In genomic region chr7:150373049-150373801, GRCh38 we compare ENCODE assay signal across 10 cellular contexts. TPM values are rescaled to one million over a fixed set of nuclear protein-coding genes. Genes with fewer than 3 reads are reported as not detected.
DNase-seq lines count a peak whose midpoint lies in the region; ATAC-seq and TF ChIP-seq lines count a peak whose summit lies in the region.
"Had no signal": no experiment of that assay in that cellular context is flagged by ENCODE, and none has a peak within 500 bp of the region (broad histone marks: within the 10 kb centered on the region; RNA-seq: fewer than 3 reads in every experiment).

No MANE protein-coding gene starts in this region.

- intact Hi-C loops in CD4-positive, alpha-beta memory T cell (cut with micrococcal nuclease), result no loop called here

- peaks cover 38% of the 10 kb centered on the region for H3K4me1 ChIP-seq in CD4-positive, alpha-beta memory T cell (ENCODE audit: insufficient read depth, low read length)
- H3K4me1 ChIP-seq in HUES48 (ENCODE audit: control insufficient read depth, insufficient read depth, low read length), result peaks cover 47% of the 10 kb centered on the region
- peaks cover 19% of the 10 kb centered on the region for H3K4me1 ChIP-seq in neural progenitor cell
- H3K4me1 ChIP-seq in effector memory CD4-positive, alpha-beta T cell (ENCODE audit: control insufficient read depth, insufficient read depth, low read length, poor library complexity, severe bottlenecking), result peaks cover 27% of the 10 kb centered on the region

- no peak overlapping the region for H3K9ac ChIP-seq in HUES48 (ENCODE audit: low read depth, low read length)
- H3K9ac ChIP-seq in neural progenitor cell, result no peak overlapping the region

- ATAC-seq in HG02852 (IDR thresholded peaks at IDR 0.05; ENCODE audit: unreplicated experiment), result no peak

- H3K27ac ChIP-seq in CD4-positive, alpha-beta memory T cell (ENCODE audit: low read depth, low read length), result no peak overlapping the region
- H3K27ac ChIP-seq in HUES48 (ENCODE audit: low read depth, low read length) (peak overlapping the region; percentile 37), neural progenitor cell (no peak overlapping the region), brain microvascular endothelial cell (no peak overlapping the region)
- H3K27ac ChIP-seq in effector memory CD4-positive, alpha-beta T cell (ENCODE audit: insufficient read depth, low read length, poor library complexity, severe bottlenecking), result no peak overlapping the region

- H3F3A ChIP-seq in neural progenitor cell (ENCODE audit: low read depth), result peaks cover 31% of the 10 kb centered on the region

- H3K9me3 Mint-ChIP-seq in CD4-positive, alpha-beta memory T cell, result no peaks in the 10 kb centered on the region
- no peaks in the 10 kb centered on the region for H3K9me3 Mint-ChIP-seq in neural progenitor cell

- H3K27ac Mint-ChIP-seq in CD4-positive, alpha-beta memory T cell, result peak overlapping the region in 4 of 7 donors; percentile 48 to 84 (median 71)
- H3K27ac Mint-ChIP-seq in neural progenitor cell, result peak overlapping the region; percentile 44

- H3K27me3 Mint-ChIP-seq in CD4-positive, alpha-beta memory T cell, result no peaks in the 10 kb centered on the region
- peaks cover 7% of the 10 kb centered on the region for H3K27me3 Mint-ChIP-seq in neural progenitor cell (ENCODE audit: insufficient read depth, low read depth)

- DNase-seq in CD4-positive, alpha-beta memory T cell, result no peak
- DNase-seq in cerebellum (ENCODE audit: low spot score), result peak; percentile 33
- peak; percentile 1 for DNase-seq in neural progenitor cell (ENCODE audit: low spot score)
- DNase-seq in putamen (ENCODE audit: low spot score), result no peak
- DNase-seq in brain microvascular endothelial cell, result no peak
- DNase-seq in effector memory CD4-positive, alpha-beta T cell, result no peak
- DNase-seq: SHP77 had no signal

- no peak overlapping the region for H3K4me3 ChIP-seq in CD4-positive, alpha-beta memory T cell (ENCODE audit: low read length in 2 of 2)
- H3K4me3 ChIP-seq in HUES48 (ENCODE audit: low read depth, low read length), result no peak overlapping the region
- no peak overlapping the region for H3K4me3 ChIP-seq in neural progenitor cell
- H3K4me3 ChIP-seq in brain microvascular endothelial cell (ENCODE audit: low read depth, low read length), result no peak overlapping the region
- no peak overlapping the region for H3K4me3 ChIP-seq in effector memory CD4-positive, alpha-beta T cell (ENCODE audit: insufficient read depth, low read depth, low read length, poor library complexity, severe bottlenecking)
- H3K4me3 ChIP-seq: upper lobe of left lung had no signal

- POLR2A ChIA-PET in CD4-positive, alpha-beta memory T cell (lab: Charles Lee; ENCODE audit: partially characterized antibody), result interaction anchor here (2.0 kb wide), 1 partner anchor 33 kb away, joined by 6 read pairs; a partner anchor contains a TSS

- peaks cover 29% of the 10 kb centered on the region for H4K20me1 ChIP-seq in neural progenitor cell (ENCODE audit: low read depth)

- CTCF ChIA-PET in CD4-positive, alpha-beta memory T cell (lab: Charles Lee; ENCODE audit: partially characterized antibody), result no interaction called here

- H2AFZ ChIP-seq in neural progenitor cell (replicated peaks), result no peak overlapping the region

- H3K4me3 Mint-ChIP-seq in CD4-positive, alpha-beta memory T cell, result peak overlapping the region in 1 of 8 donors; percentile 53
- H3K4me3 Mint-ChIP-seq in neural progenitor cell, result no peak overlapping the region

- H3K36me3 Mint-ChIP-seq in CD4-positive, alpha-beta memory T cell, result peaks cover 12 to 24% of the 10 kb centered on the region in 2 donors
- H3K36me3 Mint-ChIP-seq in neural progenitor cell, result peaks cover 23% of the 10 kb centered on the region

- H3K27me3 ChIP-seq in CD4-positive, alpha-beta memory T cell (ENCODE audit: insufficient read depth, low read length), result no peaks in the 10 kb centered on the region
- H3K27me3 ChIP-seq in HUES48 (ENCODE audit: control insufficient read depth, insufficient read depth, low read length) (no peaks in the 10 kb centered on the region), neural progenitor cell (no peaks in the 10 kb centered on the region), brain microvascular endothelial cell (replicated peaks) (no peaks in the 10 kb centered on the region)
- H3K27me3 ChIP-seq in effector memory CD4-positive, alpha-beta T cell (replicated peaks; ENCODE audit: control insufficient read depth, insufficient read depth, low read length, poor library complexity, severe bottlenecking), result no peaks in the 10 kb centered on the region
- H3K27me3 ChIP-seq: upper lobe of left lung had no signal

- peaks cover 13% of the 10 kb centered on the region for H3K36me3 ChIP-seq in CD4-positive, alpha-beta memory T cell (ENCODE audit: insufficient read depth, low read length)
- peaks cover 48% of the 10 kb centered on the region for H3K36me3 ChIP-seq in HUES48 (ENCODE audit: control insufficient read depth, insufficient read depth, low read length)
- no peaks in the 10 kb centered on the region for H3K36me3 ChIP-seq in neural progenitor cell
- peaks cover 30% of the 10 kb centered on the region for H3K36me3 ChIP-seq in brain microvascular endothelial cell (replicated peaks)
- H3K36me3 ChIP-seq in effector memory CD4-positive, alpha-beta T cell (ENCODE audit: control insufficient read depth, insufficient read depth, low read length), result peaks cover 15% of the 10 kb centered on the region

- peaks cover 55% of the 10 kb centered on the region for H3K79me2 ChIP-seq in neural progenitor cell (ENCODE audit: low read depth)

- TF ChIP-seq CTCF in neural progenitor cell (IDR thresholded peaks at IDR 0.05), result no peak
- no peak for TF ChIP-seq CTCF in brain microvascular endothelial cell (IDR thresholded peaks at IDR 0.05; ENCODE audit: low read depth, low read length, missing control alignments)

- H3K4me2 ChIP-seq in neural progenitor cell, result no peak overlapping the region

- H3K4me1 Mint-ChIP-seq in CD4-positive, alpha-beta memory T cell, result peaks cover 24 to 63% (median 42%) of the 10 kb centered on the region in 4 donors
- H3K4me1 Mint-ChIP-seq in neural progenitor cell, result peaks cover 65% of the 10 kb centered on the region

- in situ Hi-C loops in brain microvascular endothelial cell (cut with HindIII; ENCODE audit: low pct_ligation_motif_present, low sequenced_read_pairs), result no loop called here

- H3K9me3 ChIP-seq in CD4-positive, alpha-beta memory T cell (ENCODE audit: control insufficient read depth in 1 of 2, low read length in 2 of 2), result no peaks in the 10 kb centered on the region
- H3K9me3 ChIP-seq in HUES48 (ENCODE audit: control insufficient read depth, insufficient read depth, low read length), result no peaks in the 10 kb centered on the region
- H3K9me3 ChIP-seq in neural progenitor cell (ENCODE audit: low read depth), result no peaks in the 10 kb centered on the region
- H3K9me3 ChIP-seq in effector memory CD4-positive, alpha-beta T cell (ENCODE audit: control insufficient read depth, low read length), result no peaks in the 10 kb centered on the region
- H3K9me3 ChIP-seq: upper lobe of left lung had no signal

RNA-seq across cellular contexts. Expression of gene REPIN1, which starts 4.6 kb away (rescaled TPM):
- 10 to 100 TPM; 72.0 to 78.5 TPM for total RNA-seq in CD4-positive, alpha-beta memory T cell
- 10 to 100 TPM; 29.4 to 62.1 TPM for polyA plus RNA-seq in CD4-positive, alpha-beta memory T cell
- total RNA-seq in cerebellum (41.2 TPM), neural progenitor cell (ENCODE audit: low replicate concordance) (18.0 and 58.9 TPM in 2 replicates)

RNA-seq across cellular contexts. Expression of gene ZNF775, which starts 5.9 kb away (rescaled TPM):
- total RNA-seq in CD4-positive, alpha-beta memory T cell, result 1 to 10 TPM; 4.3 to 5.5 TPM
- polyA plus RNA-seq in CD4-positive, alpha-beta memory T cell, result 1 to 10 TPM in 1 of 2 donors, under 1 TPM in 1; 0.67 to 7.6 TPM
- total RNA-seq in cerebellum, result 8.2 TPM
- 3.0 and 26.1 TPM in 2 replicates for total RNA-seq in neural progenitor cell (ENCODE audit: low replicate concordance)

RNA-seq across cellular contexts. Expression of gene RARRES2, which starts 31.8 kb away (rescaled TPM):
- not detected for total RNA-seq in CD4-positive, alpha-beta memory T cell
- not detected for polyA plus RNA-seq in CD4-positive, alpha-beta memory T cell
- total RNA-seq in cerebellum (4.1 TPM), neural progenitor cell (ENCODE audit: low replicate concordance) (0.19 and 0.43 TPM in 2 replicates)

RNA-seq across cellular contexts. Expression of gene ACTR3C, which starts 49.9 kb away (rescaled TPM):
- total RNA-seq in CD4-positive, alpha-beta memory T cell, result 10 to 100 TPM; 13.0 to 17.8 TPM
- 1 to 10 TPM; 3.6 to 8.6 TPM for polyA plus RNA-seq in CD4-positive, alpha-beta memory T cell
- total RNA-seq in cerebellum, result 8.3 TPM
- total RNA-seq in neural progenitor cell (ENCODE audit: low replicate concordance), result not detected in 2 replicates

RNA-seq across cellular contexts. Expression of gene LRRC61, which starts 50.1 kb away (rescaled TPM):
- total RNA-seq in CD4-positive, alpha-beta memory T cell, result 10 to 100 TPM; 11.0 to 12.8 TPM
- polyA plus RNA-seq in CD4-positive, alpha-beta memory T cell, result 10 to 100 TPM; 14.8 to 16.0 TPM
- 8.2 TPM for total RNA-seq in cerebellum
- 2.0 and 14.3 TPM in 2 replicates for total RNA-seq in neural progenitor cell (ENCODE audit: low replicate concordance)

Comparison
In these comparisons a context has a peak if more than half of its experiments do, and no peak if none do; other contexts are left out.
1. DNase-seq: peak in cerebellum (single experiment) and neural progenitor cell (single experiment); none in CD4-positive, alpha-beta memory T cell (0 of 5), putamen (single experiment), brain microvascular endothelial cell (single experiment) and effector memory CD4-positive, alpha-beta T cell (0 of 3).